1 cellular context compared by ENCODE assay signal in the genomic region with DNA sequence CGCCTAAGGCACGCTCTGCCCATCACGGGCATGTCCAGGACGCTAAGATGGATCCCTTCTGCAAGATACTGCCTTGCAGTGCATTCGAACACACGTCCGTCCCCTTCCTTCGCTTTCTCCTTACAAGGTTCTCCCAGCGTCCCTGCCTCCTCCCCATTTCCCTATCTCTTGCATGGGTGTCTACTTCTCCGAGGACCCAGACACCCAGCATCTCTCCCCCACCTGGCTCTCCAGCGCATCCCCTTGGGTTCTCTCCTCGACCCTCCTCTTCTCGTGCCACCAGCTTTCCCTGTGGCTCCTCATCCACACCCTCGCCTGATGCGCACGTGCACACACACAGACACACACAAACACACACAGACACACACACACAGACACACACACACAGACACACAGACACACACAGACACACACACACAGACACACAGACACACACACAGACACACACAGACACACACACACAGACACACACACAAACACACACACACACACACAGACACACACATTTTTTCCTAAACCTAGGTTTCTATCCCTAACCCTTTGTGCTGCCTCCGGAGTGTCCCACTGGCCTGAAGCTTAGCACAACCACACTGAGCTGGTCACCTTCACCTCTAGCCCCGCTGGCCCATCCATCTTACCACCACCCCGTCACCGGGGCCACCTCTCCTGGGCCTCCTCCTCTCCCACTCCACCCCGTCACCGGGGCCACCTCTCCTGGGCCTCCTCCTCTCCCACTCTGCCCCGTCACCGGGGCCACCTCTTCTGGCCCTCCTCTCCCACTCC.
TF ChIP-seq lines count a peak whose summit lies in the region.

No MANE protein-coding gene starts in this region.

TF ChIP-seq in H1, 55 proteins besides CTCF, POLR2A, EP300 and RAD21:
- TF ChIP-seq NRF1 (IDR thresholded peaks at IDR 0.05; ENCODE audit: low read depth, low read length) (no peak), KDM1A (IDR thresholded peaks at IDR 0.05; ENCODE audit: borderline replicate concordance, low read length) (no peak), ASH2L (IDR thresholded peaks at IDR 0.05; ENCODE audit: low read length) (no peak), TAF7 (optimal IDR thresholded peaks at IDR 0.05; ENCODE audit: borderline replicate concordance, low read depth, low read length) (no peak), RXRA (IDR thresholded peaks at IDR 0.05; ENCODE audit: insufficient read depth, low read depth, low read length) (no peak), NANOG (IDR thresholded peaks at IDR 0.05; ENCODE audit: insufficient read depth, low read depth, low read length, poor library complexity, severe bottlenecking) (no peak), RBBP5 (IDR thresholded peaks at IDR 0.05; ENCODE audit: borderline replicate concordance, low read depth, low read length) (no peak), USF2 (IDR thresholded peaks at IDR 0.05; ENCODE audit: low read length) (no peak), SRF (IDR thresholded peaks at IDR 0.05; ENCODE audit: low read depth, low read length) (no peak), POLR2AphosphoS5 (IDR thresholded peaks at IDR 0.05; ENCODE audit: low read depth, low read length) (no peak)
- TF ChIP-seq, protein P1, sequence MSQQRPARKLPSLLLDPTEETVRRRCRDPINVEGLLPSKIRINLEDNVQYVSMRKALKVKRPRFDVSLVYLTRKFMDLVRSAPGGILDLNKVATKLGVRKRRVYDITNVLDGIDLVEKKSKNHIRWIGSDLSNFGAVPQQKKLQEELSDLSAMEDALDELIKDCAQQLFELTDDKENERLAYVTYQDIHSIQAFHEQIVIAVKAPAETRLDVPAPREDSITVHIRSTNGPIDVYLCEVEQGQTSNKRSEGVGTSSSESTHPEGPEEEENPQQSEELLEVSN (IDR thresholded peaks at IDR 0.05), result no peak
